Comparison of ENCODE assay signal across 2 cellular contexts in genomic region chr16:2002406-2003230, GRCh38.
TF ChIP-seq lines count a peak whose summit lies in the region.

No MANE protein-coding gene starts in this region.

TF ChIP-seq in HCT116, 20 proteins besides CTCF, POLR2A, EP300 and RAD21:
- no peak for TF ChIP-seq ZFX (IDR thresholded peaks at IDR 0.05)
- no peak for TF ChIP-seq SIN3A (IDR thresholded peaks at IDR 0.05; ENCODE audit: low read depth)
- TF ChIP-seq, protein P1, sequence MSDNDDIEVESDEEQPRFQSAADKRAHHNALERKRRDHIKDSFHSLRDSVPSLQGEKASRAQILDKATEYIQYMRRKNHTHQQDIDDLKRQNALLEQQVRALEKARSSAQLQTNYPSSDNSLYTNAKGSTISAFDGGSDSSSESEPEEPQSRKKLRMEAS (IDR thresholded peaks at IDR 0.05) = no peak
- TF ChIP-seq JUND (IDR thresholded peaks at IDR 0.05) = no peak
- no peak for TF ChIP-seq TCF7L2 (IDR thresholded peaks at IDR 0.05; ENCODE audit: borderline replicate concordance, extremely low read depth, insufficient read depth, insufficient read length)
- no peak for TF ChIP-seq REST (IDR thresholded peaks at IDR 0.05; ENCODE audit: low read depth)
- TF ChIP-seq YY1 (IDR thresholded peaks at IDR 0.05; ENCODE audit: extremely low read depth, insufficient replicate concordance, low read depth, low read length) = no peak
- TF ChIP-seq FOSL1 (IDR thresholded peaks at IDR 0.05; ENCODE audit: low read depth) = no peak
- TF ChIP-seq CEBPB (IDR thresholded peaks at IDR 0.05; ENCODE audit: low read depth) = no peak
- TF ChIP-seq CBX3 (IDR thresholded peaks at IDR 0.05; ENCODE audit: low read depth) = no peak
- TF ChIP-seq EGR1 (IDR thresholded peaks at IDR 0.05; ENCODE audit: low read depth) = no peak
- TF ChIP-seq SRF (IDR thresholded peaks at IDR 0.05; ENCODE audit: low read depth) = no peak
- TF ChIP-seq ATF3 (IDR thresholded peaks at IDR 0.05) = no peak
- no peak for TF ChIP-seq ZNF274 (IDR thresholded peaks at IDR 0.05; ENCODE audit: low read depth, low read length)
- no peak for TF ChIP-seq EZH2 (IDR thresholded peaks at IDR 0.05)
- TF ChIP-seq SP1 (IDR thresholded peaks at IDR 0.05; ENCODE audit: low read depth) = no peak
- TF ChIP-seq ELF1 (IDR thresholded peaks at IDR 0.05; ENCODE audit: borderline replicate concordance, low read depth) = no peak

TF ChIP-seq in SK-N-SH, 30 proteins besides CTCF, POLR2A, EP300 and RAD21:
- TF ChIP-seq TCF12 (IDR thresholded peaks at IDR 0.05) (no peak), RCOR1 (IDR thresholded peaks at IDR 0.05; ENCODE audit: low read length) (no peak), IRF3 (IDR thresholded peaks at IDR 0.05; ENCODE audit: low read depth, low read length) (no peak), JUND (IDR thresholded peaks at IDR 0.05) (no peak), TAF1 (IDR thresholded peaks at IDR 0.05; ENCODE audit: borderline replicate concordance, low read depth, low read length) (no peak), YY1 (IDR thresholded peaks at IDR 0.05; ENCODE audit: low read depth) (no peak), ELF1 (IDR thresholded peaks at IDR 0.05) (no peak), MEF2A (IDR thresholded peaks at IDR 0.05; ENCODE audit: borderline replicate concordance, low read depth) (no peak), FOSL2 (IDR thresholded peaks at IDR 0.05; ENCODE audit: borderline replicate concordance, low read depth) (no peak), TEAD4 (IDR thresholded peaks at IDR 0.05; ENCODE audit: borderline replicate concordance, insufficient read depth) (no peak), FOXJ3 (CRISPR knock-in tag; IDR thresholded peaks at IDR 0.05) (no peak), REST (IDR thresholded peaks at IDR 0.05; ENCODE audit: low read depth, low read length) (no peak), FOXM1 (IDR thresholded peaks at IDR 0.05; ENCODE audit: low read depth) (no peak), EZH2phosphoT487 (IDR thresholded peaks at IDR 0.05; ENCODE audit: borderline replicate concordance, low read depth) (no peak), RXRA (IDR thresholded peaks at IDR 0.05; ENCODE audit: borderline replicate concordance, low read depth) (no peak), POLR2AphosphoS5 (IDR thresholded peaks at IDR 0.05; ENCODE audit: low read depth, low read length) (no peak)
- TF ChIP-seq, protein P2, sequence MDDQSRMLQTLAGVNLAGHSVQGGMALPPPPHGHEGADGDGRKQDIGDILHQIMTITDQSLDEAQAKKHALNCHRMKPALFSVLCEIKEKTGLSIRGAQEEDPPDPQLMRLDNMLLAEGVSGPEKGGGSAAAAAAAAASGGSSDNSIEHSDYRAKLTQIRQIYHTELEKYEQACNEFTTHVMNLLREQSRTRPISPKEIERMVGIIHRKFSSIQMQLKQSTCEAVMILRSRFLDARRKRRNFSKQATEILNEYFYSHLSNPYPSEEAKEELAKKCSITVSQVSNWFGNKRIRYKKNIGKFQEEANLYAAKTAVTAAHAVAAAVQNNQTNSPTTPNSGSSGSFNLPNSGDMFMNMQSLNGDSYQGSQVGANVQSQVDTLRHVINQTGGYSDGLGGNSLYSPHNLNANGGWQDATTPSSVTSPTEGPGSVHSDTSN (IDR thresholded peaks at IDR 0.05) = no peak
